8 cellular contexts compared by ENCODE assay signal in genomic region chr3:111691293-111691909, GRCh38. TPM values are rescaled to one million over a fixed set of nuclear protein-coding genes. Genes with fewer than 3 reads are reported as not detected.
DNase-seq lines count a peak whose midpoint lies in the region; ATAC-seq and TF ChIP-seq lines count a peak whose summit lies in the region.

No MANE protein-coding gene starts in this region.

- ATAC-seq in HG02678 (IDR thresholded peaks at IDR 0.05; ENCODE audit: unreplicated experiment) (peak; percentile 35), HG02938 (IDR thresholded peaks at IDR 0.05; ENCODE audit: unreplicated experiment) (no peak), GM19351 (IDR thresholded peaks at IDR 0.05; ENCODE audit: unreplicated experiment) (no peak)

- DNase-seq in Caki2 (ENCODE audit: low read depth) (peak; percentile 29), RWPE1 (ENCODE audit: low spot score) (no peak), fibroblast of mammary gland (ENCODE audit: low read depth) (peak; percentile 66), retinal pigment epithelial cell (ENCODE audit: low read depth) (no peak)
- DNase-seq in NK-92 treated with Interleukin-12 subunit alpha and Interleukin-12 subunit beta, amount 100 ng/mL, for 24 hours (lab: John Stamatoyannopoulos, UW) = no peak

- H3K4me3 ChIP-seq in fibroblast of mammary gland (ENCODE audit: control insufficient read depth, low read depth, low read length) (no peak overlapping the region), retinal pigment epithelial cell (ENCODE audit: low read length) (no peak overlapping the region)

- CTCF ChIA-PET in RWPE1 (lab: Yijun Ruan, JAX) = interaction anchor here (0.6 to 1.7 kb wide), 13 partner anchors 10 to 322 kb away, joined by 3 to 17 read pairs (median 4); no protein-coding TSS in a partner anchor

- H3K27ac ChIP-seq in RWPE1 = no peak overlapping the region

- in situ Hi-C loops in Caki2 (cut with HindIII; ENCODE audit: low pct_unique_long_range_greater_than_20kb, low sequenced_read_pairs) = no loop called here

- POLR2A ChIA-PET in RWPE1 (lab: Yijun Ruan, JAX; ENCODE audit: low non-redundant PET) = no interaction called here

- peak; percentile 51 for TF ChIP-seq CTCF in RWPE1 (conservative IDR thresholded peaks at IDR 0.05; ENCODE audit: low read depth)
- peak; percentile 52 for TF ChIP-seq CTCF in fibroblast of mammary gland (conservative IDR thresholded peaks at IDR 0.05; ENCODE audit: control insufficient read depth, insufficient read depth, low read depth, low read length)
- TF ChIP-seq CTCF in retinal pigment epithelial cell (conservative IDR thresholded peaks at IDR 0.05; ENCODE audit: low read depth, low read length) = peak; percentile 62

RNA-seq across cellular contexts. Expression of gene PLCXD2, which starts 16.9 kb away (rescaled TPM):
- 2.8 and 21.0 TPM in 2 replicates for total RNA-seq in Caki2 (2014; rRNA removed; shearing (Covaris generic); ENCODE audit: low replicate concordance)

Comparison
In these comparisons a context has a peak if more than half of its experiments do, and no peak if none do; other contexts are left out.
1. DNase-seq: peak in Caki2 (single experiment) and fibroblast of mammary gland (single experiment); none in RWPE1 (single experiment), retinal pigment epithelial cell (single experiment) and NK-92 treated with Interleukin-12 subunit alpha and Interleukin-12 subunit beta, amount 100 ng/mL, for 24 hours (single experiment).
2. Peak in every context shown above with its lines, with median percentiles within 50 percentile points of each other: CTCF ChIP-seq.